In genomic region chr7:5837153-5837552, GRCh38 we compare ENCODE assay signal across 9 cellular contexts. TPM values are rescaled to one million over a fixed set of nuclear protein-coding genes. Genes with fewer than 3 reads are reported as not detected.
A peak's percentile ranks its signal among the peaks of the same experiment; 100 is the strongest.
DNase-seq lines count a peak whose midpoint lies in the region; ATAC-seq, FAIRE-seq and TF ChIP-seq lines count a peak whose summit lies in the region.
"Not testable (repeated sequence)": the region's sequence is repeated elsewhere in the genome, so short reads cannot be mapped to it uniquely, and the experiment has no call there.
"Had no signal": no experiment of that assay in that cellular context is flagged by ENCODE, and none has a peak within 500 bp of the region (broad histone marks: within the 10 kb centered on the region; RNA-seq: fewer than 3 reads in every experiment).

No MANE protein-coding gene starts in this region.

- not testable (repeated sequence) for H3K9me3 Mint-ChIP-seq in CD4-positive, alpha-beta T cell; CD8-positive, alpha-beta memory T cell; activated naive CD4-positive, alpha-beta T cell treated with anti-CD3 and anti-CD28 coated beads, Interleukin-2, amount 50 U/mL, for 24 hours; natural killer cell treated with Interleukin-12 subunit alpha and Interleukin-12 subunit beta and Interleukin-15 and Interleukin-18, amount 100 ng/mL, for 72 hours

- H2AFZ ChIP-seq in HepG2 (ENCODE audit: low read length), result not testable (repeated sequence)

- H3K36me3 Mint-ChIP-seq in CD4-positive, alpha-beta T cell (ENCODE audit: low read depth), result peaks cover 43% of the 10 kb centered on the region
- H3K36me3 Mint-ChIP-seq in CD8-positive, alpha-beta memory T cell, result peaks cover 2 to 43% (median 7%) of the 10 kb centered on the region in 3 donors
- not testable (repeated sequence) for H3K36me3 Mint-ChIP-seq in T-helper 17 cell (ENCODE audit: low read depth); activated naive CD4-positive, alpha-beta T cell treated with anti-CD3 and anti-CD28 coated beads, Interleukin-2, amount 50 U/mL, for 24 hours; natural killer cell treated with Interleukin-12 subunit alpha and Interleukin-12 subunit beta and Interleukin-15 and Interleukin-18, amount 100 ng/mL, for 72 hours

- H3K9me3 ChIP-seq in CD4-positive, alpha-beta T cell (ENCODE audit: control insufficient read depth, low read length); CD8-positive, alpha-beta memory T cell (ENCODE audit: low read length); T-helper 17 cell (ENCODE audit: control insufficient read depth, low read length, poor library complexity, severe bottlenecking); HepG2 (ENCODE audit: low read length): not testable (repeated sequence)

- not testable (repeated sequence) for TF ChIP-seq CTCF in CD4-positive, alpha-beta T cell (IDR thresholded peaks at IDR 0.05); HepG2 (CRISPR knock-in tag; IDR thresholded peaks at IDR 0.05)

- peaks cover 44% of the 10 kb centered on the region for H3K4me1 ChIP-seq in CD8-positive, alpha-beta memory T cell (ENCODE audit: insufficient read depth, low read length)
- H3K4me1 ChIP-seq in HepG2 (ENCODE audit: insufficient read depth, low read length), result peaks cover 13% of the 10 kb centered on the region

- intact Hi-C loops in CD4-positive, alpha-beta T cell (cut with DNase I, micrococcal nuclease); HepG2 (cut with micrococcal nuclease; ENCODE audit: unreplicated experiment): not testable (repeated sequence)

- not testable (repeated sequence) for TF ChIP-seq EP300 in HepG2 (IDR thresholded peaks at IDR 0.05; ENCODE audit: low read depth in 2 of 2, low read length in 2 of 2); HepG2 (CRISPR knock-in tag; IDR thresholded peaks at IDR 0.05; ENCODE audit: borderline replicate concordance)

- peak overlapping the region; percentile 13 for H3K27ac ChIP-seq in CD4-positive, alpha-beta T cell (ENCODE audit: low read depth, low read length)
- H3K27ac ChIP-seq in CD8-positive, alpha-beta memory T cell (ENCODE audit: low read depth, low read length); HepG2 (ENCODE audit: extremely low read length, insufficient read depth, low read length): not testable (repeated sequence)

- not testable (repeated sequence) for DNase-seq in CD4-positive, alpha-beta T cell; CD8-positive, alpha-beta memory T cell; T-helper 17 cell; HepG2 (ENCODE audit: low spot score)
- peak; percentile 52 for DNase-seq in natural killer cell treated with Interleukin-12 subunit alpha and Interleukin-12 subunit beta and Interleukin-15 and Interleukin-18, amount 100 ng/mL, for 72 hours (ENCODE audit: low spot score)

- H3K4me3 Mint-ChIP-seq in CD4-positive, alpha-beta T cell; CD8-positive, alpha-beta memory T cell; T-helper 17 cell; activated naive CD4-positive, alpha-beta T cell treated with anti-CD3 and anti-CD28 coated beads, Interleukin-2, amount 50 U/mL, for 24 hours; natural killer cell treated with Interleukin-12 subunit alpha and Interleukin-12 subunit beta and Interleukin-15 and Interleukin-18, amount 100 ng/mL, for 72 hours: not testable (repeated sequence)

- H3K4me2 ChIP-seq in HepG2 (ENCODE audit: low read depth, low read length), result not testable (repeated sequence)

- H3K4me1 Mint-ChIP-seq in CD4-positive, alpha-beta T cell (ENCODE audit: low read depth), result peaks cover 56% of the 10 kb centered on the region
- peaks cover 26 to 42% (median 35%) of the 10 kb centered on the region in 3 donors for H3K4me1 Mint-ChIP-seq in CD8-positive, alpha-beta memory T cell
- H3K4me1 Mint-ChIP-seq in T-helper 17 cell, result peaks cover 38% of the 10 kb centered on the region
- peaks cover 51% of the 10 kb centered on the region for H3K4me1 Mint-ChIP-seq in activated naive CD4-positive, alpha-beta T cell treated with anti-CD3 and anti-CD28 coated beads, Interleukin-2, amount 50 U/mL, for 24 hours
- H3K4me1 Mint-ChIP-seq in natural killer cell treated with Interleukin-12 subunit alpha and Interleukin-12 subunit beta and Interleukin-15 and Interleukin-18, amount 100 ng/mL, for 72 hours (ENCODE audit: low read depth in 2 of 2), result not testable (repeated sequence)

- ATAC-seq in CD4-positive, alpha-beta T cell (ENCODE audit: poor library complexity); T-helper 17 cell; HepG2; natural killer cell treated with Interleukin-12 subunit alpha and Interleukin-12 subunit beta and Interleukin-15 and Interleukin-18, amount 100 ng/mL, for 72 hours: not testable (repeated sequence)

- not testable (repeated sequence) for H3K36me3 ChIP-seq in CD8-positive, alpha-beta memory T cell (ENCODE audit: insufficient read depth, low read length); HepG2 (replicated peaks in 1 of 2; ENCODE audit: control insufficient read depth in 1 of 2, insufficient read depth in 2 of 2, low read length in 2 of 2)

- POLR2A ChIA-PET in CD4-positive, alpha-beta T cell (lab: Charles Lee), result interaction anchor here (1.3 to 2.6 kb wide), 2 partner anchors 14 to 30 kb away, joined by 4 to 9 read pairs; no protein-coding TSS in a partner anchor
- POLR2A ChIA-PET in CD8-positive, alpha-beta memory T cell (lab: Charles Lee), result interaction anchor here (0.8 kb wide), 1 partner anchor 25 kb away, joined by 3 read pairs; no protein-coding TSS in a partner anchor
- POLR2A ChIA-PET in HepG2 (lab: Yijun Ruan, JAX), result not testable (repeated sequence)

- WGBS in HepG2 (ENCODE audit: low lambda C conversion rate), result 87% methylated on average over 3 of the region's 5 CpGs

- not testable (repeated sequence) for FAIRE-seq in HepG2 (lab: Jason Lieb, UNC)

- H3K9ac ChIP-seq in HepG2 (ENCODE audit: insufficient read depth, low read depth, low read length), result not testable (repeated sequence)

- H4K20me1 ChIP-seq in HepG2 (ENCODE audit: insufficient read depth, low read length), result not testable (repeated sequence)

- in situ Hi-C loops in HepG2 (cut with HindIII; ENCODE audit: extremely low pct_ligation_motif_present, low pct_unique_long_range_greater_than_20kb), result not testable (repeated sequence)

- not testable (repeated sequence) for BruUV-seq in HepG2 (replicated peaks; lab: Mats Ljungman, UMichigan)

- H3K27me3 Mint-ChIP-seq in CD4-positive, alpha-beta T cell; CD8-positive, alpha-beta memory T cell; T-helper 17 cell; activated naive CD4-positive, alpha-beta T cell treated with anti-CD3 and anti-CD28 coated beads, Interleukin-2, amount 50 U/mL, for 24 hours; natural killer cell treated with Interleukin-12 subunit alpha and Interleukin-12 subunit beta and Interleukin-15 and Interleukin-18, amount 100 ng/mL, for 72 hours: not testable (repeated sequence)

- peak overlapping the region; percentile 79 for H3K27ac Mint-ChIP-seq in CD4-positive, alpha-beta T cell
- peak overlapping the region in 5 of 8 donors; percentile 23 to 76 (median 60) for H3K27ac Mint-ChIP-seq in CD8-positive, alpha-beta memory T cell
- peak overlapping the region; percentile 72 for H3K27ac Mint-ChIP-seq in T-helper 17 cell
- H3K27ac Mint-ChIP-seq in activated naive CD4-positive, alpha-beta T cell treated with anti-CD3 and anti-CD28 coated beads, Interleukin-2, amount 50 U/mL, for 24 hours, result peak overlapping the region; percentile 55
- H3K27ac Mint-ChIP-seq in natural killer cell treated with Interleukin-12 subunit alpha and Interleukin-12 subunit beta and Interleukin-15 and Interleukin-18, amount 100 ng/mL, for 72 hours, result not testable (repeated sequence)

- not testable (repeated sequence) for H3K27me3 ChIP-seq in CD4-positive, alpha-beta T cell (ENCODE audit: control insufficient read depth, insufficient read depth, low read length); CD8-positive, alpha-beta memory T cell (ENCODE audit: insufficient read depth, low read length, poor library complexity, severe bottlenecking); HepG2 (ENCODE audit: control insufficient read depth in 1 of 2, insufficient read depth in 2 of 2, low read length in 2 of 2)

- CTCF ChIA-PET in CD4-positive, alpha-beta T cell (lab: Charles Lee); CD8-positive, alpha-beta memory T cell (lab: Charles Lee); HepG2 (lab: Yijun Ruan, JAX; ENCODE audit: low intra/inter-chr PET ratio, low total read pairs): not testable (repeated sequence)

- TF ChIP-seq POLR2A in HepG2 (IDR thresholded peaks at IDR 0.05; ENCODE audit: insufficient read depth in 1 of 2, low read depth in 2 of 2, low read length in 2 of 2), result not testable (repeated sequence)

- H3K79me2 ChIP-seq in HepG2 (ENCODE audit: insufficient read depth, low read length), result not testable (repeated sequence)

- not testable (repeated sequence) for H3K4me3 ChIP-seq in CD8-positive, alpha-beta memory T cell (ENCODE audit: low read length); HepG2 (replicated peaks in 1 of 3; ENCODE audit: insufficient read depth in 1 of 3, low read depth in 2 of 3, low read length in 3 of 3)

- not testable (repeated sequence) for TF ChIP-seq RAD21 in HepG2 (CRISPR knock-in tag; IDR thresholded peaks at IDR 0.05)

RNA-seq across cellular contexts. Expression of gene OCM, which starts 43.4 kb away (rescaled TPM):
- 1 to 10 TPM; 3.4 to 5.5 TPM for total RNA-seq in CD4-positive, alpha-beta T cell
- total RNA-seq in CD8-positive, alpha-beta memory T cell, result under 1 TPM in 1 of 2 experiments, not detected in 1; 0.55 TPM
- 0.61 TPM for polyA plus RNA-seq in CD8-positive, alpha-beta memory T cell
- 1 to 10 TPM; 2.8 to 3.6 TPM for total RNA-seq in T-helper 17 cell
- not detected in 2 replicates for total RNA-seq in HepG2 (2016; rRNA removed; fragmentation: Illumina TruSeq; extraction: Trizol)
- not detected in 2 replicates for total RNA-seq in HepG2 (2016; cell fraction: cytosol; rRNA removed; fragmentation: Illumina TruSeq; extraction: Trizol; ENCODE audit: low read depth)
- total RNA-seq in HepG2 (2016; cell fraction: insoluble cytoplasmic fraction; rRNA removed; fragmentation: Illumina TruSeq; extraction: Trizol), result not detected in 2 replicates
- not detected in 2 replicates for total RNA-seq in HepG2 (2016; cell fraction: membrane; rRNA removed; fragmentation: Illumina TruSeq; extraction: Trizol)
- not detected in 2 replicates for total RNA-seq in HepG2 (2016; cell fraction: nucleus; rRNA removed; fragmentation: Illumina TruSeq; extraction: Trizol)
- not detected in 2 replicates for polyA plus RNA-seq in HepG2 (2011; rRNA removed)
- not detected in 2 replicates for polyA plus RNA-seq in HepG2 (2011; cell fraction: cytosol; rRNA removed)
- polyA plus RNA-seq in HepG2 (2011; cell fraction: nucleus; rRNA removed), result not detected in 2 replicates
- polyA plus RNA-seq in HepG2 (2012), result not detected in 2 replicates
- not detected in 2 replicates for polyA plus RNA-seq in HepG2 (2016; cell fraction: cytosol; fragmentation: Illumina TruSeq; extraction: Trizol; ENCODE audit: low read depth)
- not detected in 2 replicates for polyA plus RNA-seq in HepG2 (2016; cell fraction: insoluble cytoplasmic fraction; fragmentation: Illumina TruSeq; extraction: Trizol; ENCODE audit: low read depth)
- polyA plus RNA-seq in HepG2 (2016; cell fraction: membrane; fragmentation: Illumina TruSeq; extraction: Trizol; ENCODE audit: low read depth), result not detected in 2 replicates
- not detected in 2 replicates for polyA plus RNA-seq in HepG2 (2016; cell fraction: nucleus; fragmentation: Illumina TruSeq; extraction: Trizol; ENCODE audit: insufficient read depth, low read depth)
- polyA minus RNA-seq in HepG2 (2011; rRNA and poly(A)+ RNA removed; ENCODE audit: low replicate concordance), result not detected in 2 replicates
- not detected in 2 replicates for polyA minus RNA-seq in HepG2 (2011; cell fraction: cytosol; rRNA and poly(A)+ RNA removed)
- polyA minus RNA-seq in HepG2 (2011; cell fraction: nucleus; rRNA and poly(A)+ RNA removed), result not detected in 2 replicates
- not detected for total RNA-seq in natural killer cell treated with Interleukin-12 subunit alpha and Interleukin-12 subunit beta and Interleukin-15 and Interleukin-18, amount 100 ng/mL, for 72 hours
- total RNA-seq: Caco-2 had no signal
- polyA plus RNA-seq: A549, CD14-positive monocyte had no signal

RNA-seq across cellular contexts. Expression of gene RNF216, which starts 55.7 kb away (rescaled TPM):
- 10 to 100 TPM; 85.7 to 88.9 TPM for total RNA-seq in CD4-positive, alpha-beta T cell
- total RNA-seq in CD8-positive, alpha-beta memory T cell, result 10 to 100 TPM; 43.4 to 44.3 TPM
- polyA plus RNA-seq in CD8-positive, alpha-beta memory T cell, result 42.8 TPM
- total RNA-seq in T-helper 17 cell, result 10 to 100 TPM; 74.1 to 74.7 TPM
- 25.9 and 29.4 TPM in 2 replicates for total RNA-seq in HepG2 (2016; rRNA removed; fragmentation: Illumina TruSeq; extraction: Trizol)
- total RNA-seq in HepG2 (2016; cell fraction: cytosol; rRNA removed; fragmentation: Illumina TruSeq; extraction: Trizol; ENCODE audit: low read depth), result 11.5 TPM in 2 replicates
- 26.8 TPM in 2 replicates for total RNA-seq in HepG2 (2016; cell fraction: insoluble cytoplasmic fraction; rRNA removed; fragmentation: Illumina TruSeq; extraction: Trizol)
- total RNA-seq in HepG2 (2016; cell fraction: membrane; rRNA removed; fragmentation: Illumina TruSeq; extraction: Trizol), result 11.3 and 11.5 TPM in 2 replicates
- 32.0 and 34.9 TPM in 2 replicates for total RNA-seq in HepG2 (2016; cell fraction: nucleus; rRNA removed; fragmentation: Illumina TruSeq; extraction: Trizol)
- polyA plus RNA-seq in HepG2 (2011; rRNA removed), result 26.3 and 29.9 TPM in 2 replicates
- polyA plus RNA-seq in HepG2 (2011; cell fraction: cytosol; rRNA removed), result 12.8 and 13.0 TPM in 2 replicates
- polyA plus RNA-seq in HepG2 (2011; cell fraction: nucleus; rRNA removed), result 93.5 and 108 TPM in 2 replicates
- polyA plus RNA-seq in HepG2 (2012), result 21.1 and 27.6 TPM in 2 replicates
- polyA plus RNA-seq in HepG2 (2016; cell fraction: cytosol; fragmentation: Illumina TruSeq; extraction: Trizol; ENCODE audit: low read depth), result 0.68 and 1.1 TPM in 2 replicates
- polyA plus RNA-seq in HepG2 (2016; cell fraction: insoluble cytoplasmic fraction; fragmentation: Illumina TruSeq; extraction: Trizol; ENCODE audit: low read depth), result 15.4 and 19.9 TPM in 2 replicates
- 1.9 and 2.4 TPM in 2 replicates for polyA plus RNA-seq in HepG2 (2016; cell fraction: membrane; fragmentation: Illumina TruSeq; extraction: Trizol; ENCODE audit: low read depth)
- 31.3 and 33.3 TPM in 2 replicates for polyA plus RNA-seq in HepG2 (2016; cell fraction: nucleus; fragmentation: Illumina TruSeq; extraction: Trizol; ENCODE audit: insufficient read depth, low read depth)
- polyA minus RNA-seq in HepG2 (2011; rRNA and poly(A)+ RNA removed; ENCODE audit: low replicate concordance), result 28.8 and 31.6 TPM in 2 replicates
- polyA minus RNA-seq in HepG2 (2011; cell fraction: cytosol; rRNA and poly(A)+ RNA removed), result 16.4 and 20.3 TPM in 2 replicates
- polyA minus RNA-seq in HepG2 (2011; cell fraction: nucleus; rRNA and poly(A)+ RNA removed), result 51.5 and 65.4 TPM in 2 replicates
- total RNA-seq in natural killer cell treated with Interleukin-12 subunit alpha and Interleukin-12 subunit beta and Interleukin-15 and Interleukin-18, amount 100 ng/mL, for 72 hours, result 10 to 100 TPM; 38.4 to 52.3 TPM
